21 cellular contexts compared by ENCODE assay signal in the genomic region with DNA sequence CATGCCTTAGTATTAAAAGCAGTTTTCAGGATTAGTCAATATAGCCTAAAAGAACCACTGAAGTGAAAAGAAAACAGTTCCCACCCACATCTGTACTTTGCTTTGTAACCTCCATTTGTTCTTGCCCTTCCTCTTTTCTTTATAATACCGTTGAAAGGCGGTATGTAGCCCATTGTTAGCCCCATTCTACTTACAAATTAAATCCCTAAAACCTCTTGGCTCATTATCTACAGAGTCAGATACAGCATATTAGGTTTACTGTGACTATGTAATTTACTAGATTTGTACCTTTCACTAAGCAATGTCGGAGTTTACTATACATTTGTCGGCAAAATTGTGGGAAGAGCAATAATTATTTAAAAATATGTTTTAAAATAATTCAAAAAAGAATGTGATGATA.
"Had no signal": no experiment of that assay in that cellular context is flagged by ENCODE, and none has a peak within 500 bp of the region (broad histone marks: within the 10 kb centered on the region; RNA-seq: fewer than 3 reads in every experiment).

No MANE protein-coding gene starts in this region.

- H3K4me1 ChIP-seq: parathyroid adenoma, upper lobe of right lung, uterus had no signal

- H3K36me3 Mint-ChIP-seq: memory B cell, natural killer cell had no signal

- ATAC-seq: effector memory CD8-positive, alpha-beta T cell; natural killer cell; sciatic nerve; stimulated activated naive CD8-positive, alpha-beta T cell treated with anti-CD3 and anti-CD28 coated beads, Interleukin-15, amount 100 ng/mL, for 72 hours; upper lobe of right lung had no signal

- H3K4me1 Mint-ChIP-seq: memory B cell; natural killer cell; stimulated activated naive CD8-positive, alpha-beta T cell treated with anti-CD3 and anti-CD28 coated beads, Interleukin-15, amount 100 ng/mL, for 72 hours had no signal

- H3K9me3 ChIP-seq: suprapubic skin, transverse colon, upper lobe of right lung, uterus had no signal

- H3K4me3 ChIP-seq: lung, smooth muscle cell, suprapubic skin, transverse colon, upper lobe of right lung, uterus had no signal

- H3K36me3 ChIP-seq: suprapubic skin, uterus had no signal

- H3K4me3 Mint-ChIP-seq: effector memory CD8-positive, alpha-beta T cell; memory B cell; natural killer cell; stimulated activated naive CD8-positive, alpha-beta T cell treated with anti-CD3 and anti-CD28 coated beads, Interleukin-15, amount 100 ng/mL, for 72 hours had no signal

- H3K27me3 ChIP-seq: suprapubic skin, transverse colon, upper lobe of right lung, uterus had no signal

- DNase-seq: cortex of kidney; effector memory CD8-positive, alpha-beta T cell; erythroblast; hypothalamus; natural killer cell; stimulated activated CD4-positive, alpha-beta T cell treated with anti-CD3 and anti-CD28 coated beads, Interleukin-12 subunit alpha, Interleukin-12 subunit beta, amount 100 ng/mL, for 4 hours; stimulated activated CD4-positive, alpha-beta T cell treated with anti-CD3 and anti-CD28 coated beads, Interleukin-1b, Interleukin-23, amount 100 ng/mL, for 48 hours; stimulated activated CD4-positive, alpha-beta T cell treated with anti-CD3 and anti-CD28 coated beads, Interleukin-4, amount 100 ng/mL, for 1 hour; stimulated activated CD8-positive, alpha-beta memory T cell treated with anti-CD3 and anti-CD28 coated beads, Interleukin-4, amount 100 ng/mL, for 48 hours; stimulated activated naive CD4-positive, alpha-beta T cell; stimulated activated naive CD8-positive, alpha-beta T cell treated with anti-CD3 and anti-CD28 coated beads, Interleukin-15, amount 100 ng/mL, for 72 hours; transverse colon; upper lobe of right lung; uterus had no signal

- H3K27me3 Mint-ChIP-seq: effector memory CD8-positive, alpha-beta T cell; memory B cell; progenitor cell of endocrine pancreas; stimulated activated naive CD8-positive, alpha-beta T cell treated with anti-CD3 and anti-CD28 coated beads, Interleukin-15, amount 100 ng/mL, for 72 hours had no signal

- H3K27ac Mint-ChIP-seq: effector memory CD8-positive, alpha-beta T cell; memory B cell; natural killer cell; progenitor cell of endocrine pancreas; stimulated activated naive CD8-positive, alpha-beta T cell treated with anti-CD3 and anti-CD28 coated beads, Interleukin-15, amount 100 ng/mL, for 72 hours had no signal

- H3K9me3 Mint-ChIP-seq: effector memory CD8-positive, alpha-beta T cell; memory B cell; natural killer cell; stimulated activated naive CD8-positive, alpha-beta T cell treated with anti-CD3 and anti-CD28 coated beads, Interleukin-15, amount 100 ng/mL, for 72 hours had no signal

- H3K27ac ChIP-seq: parathyroid adenoma, suprapubic skin, transverse colon, upper lobe of right lung, uterus had no signal
